In genomic region chr3:172666181-172666872, GRCh38 we compare ENCODE assay signal across 9 cellular contexts. TPM values are rescaled to one million over a fixed set of nuclear protein-coding genes. Genes with fewer than 3 reads are reported as not detected.
DNase-seq lines count a peak whose midpoint lies in the region; ATAC-seq and TF ChIP-seq lines count a peak whose summit lies in the region.
"Had no signal": no experiment of that assay in that cellular context is flagged by ENCODE, and none has a peak within 500 bp of the region (broad histone marks: within the 10 kb centered on the region; RNA-seq: fewer than 3 reads in every experiment).

No MANE protein-coding gene starts in this region.

- no CpG with 5 or more reads among the region's 10 CpGs for WGBS in H9 (ENCODE audit: extremely low coverage, insufficient read length, low lambda C conversion rate)

- H2BK120ac ChIP-seq in H9 (ENCODE audit: low read depth, low read length, poor library complexity, severe bottlenecking): no peak overlapping the region

- TF ChIP-seq CTCF in H9 (conservative IDR thresholded peaks at IDR 0.05) (no peak), uterus (IDR thresholded peaks at IDR 0.05) (no peak)
- no peak for TF ChIP-seq CTCF in activated CD8-positive, alpha-beta T cell treated with anti-CD3 and anti-CD28 coated beads for 36 hours (IDR thresholded peaks at IDR 0.05)

- H4K5ac ChIP-seq in H9 (ENCODE audit: insufficient read length, low read depth, low read length): no peak overlapping the region

- H3K27ac ChIP-seq in H9 (ENCODE audit: insufficient read length, low read depth, low read length): no peak overlapping the region
- no peak overlapping the region for H3K27ac ChIP-seq in uterus
- no peak overlapping the region for H3K27ac ChIP-seq in CD8-positive, alpha-beta memory T cell (ENCODE audit: low read depth, low read length)
- H3K27ac ChIP-seq: SJCRH30 had no signal

- H3K9ac ChIP-seq in H9 (ENCODE audit: extremely low read depth, insufficient read length, low read length): no peak overlapping the region

- no peaks in the 10 kb centered on the region for H4K20me1 ChIP-seq in H9 (ENCODE audit: control insufficient read depth, insufficient read depth, insufficient read length)

- H3K79me2 ChIP-seq in H9 (ENCODE audit: insufficient read depth, low read length): no peaks in the 10 kb centered on the region

- H3K23me2 ChIP-seq in H9 (ENCODE audit: insufficient read length, low read depth, low read length, poor library complexity, severe bottlenecking): no peaks in the 10 kb centered on the region

- H2BK5ac ChIP-seq in H9 (ENCODE audit: insufficient read length, low read length): no peak overlapping the region

- peaks cover 7% of the 10 kb centered on the region in 2 experiments for H3K4me1 Mint-ChIP-seq in H9
- peaks cover 14% of the 10 kb centered on the region for H3K4me1 Mint-ChIP-seq in activated CD8-positive, alpha-beta T cell treated with anti-CD3 and anti-CD28 coated beads for 36 hours (ENCODE audit: low read depth)
- peaks cover 28 to 38% (median 28%) of the 10 kb centered on the region in 3 donors for H3K4me1 Mint-ChIP-seq in CD8-positive, alpha-beta memory T cell

- H3K4ac ChIP-seq in H9 (ENCODE audit: low read depth, low read length): no peak overlapping the region

- H3K23ac ChIP-seq in H9 (ENCODE audit: insufficient read length, low read depth, low read length): no peak overlapping the region

- H2AK5ac ChIP-seq in H9 (ENCODE audit: insufficient read length, low read length): no peak overlapping the region

- H3K36me3 ChIP-seq in uterus: no peaks in the 10 kb centered on the region
- no peaks in the 10 kb centered on the region for H3K36me3 ChIP-seq in CD8-positive, alpha-beta memory T cell (ENCODE audit: insufficient read depth, low read length)
- H3K36me3 ChIP-seq: SJCRH30 had no signal

- no peak overlapping the region for H2AFZ ChIP-seq in H9 (ENCODE audit: low read length)

- no peak overlapping the region for H3K4me2 ChIP-seq in H9 (ENCODE audit: insufficient read depth, insufficient read length, low read length)

- H2BK15ac ChIP-seq in H9 (ENCODE audit: low read depth, low read length): no peak overlapping the region

- H4K91ac ChIP-seq in H9 (ENCODE audit: insufficient read length, low read depth, low read length): no peak overlapping the region

- H4K8ac ChIP-seq in H9 (replicated peaks; ENCODE audit: insufficient read length, low read depth, low read length): no peak overlapping the region

- H3T11ph ChIP-seq in H9 (ENCODE audit: low read length): no peak overlapping the region

- no peak overlapping the region for H3K4me3 ChIP-seq in uterus
- no peak overlapping the region for H3K4me3 ChIP-seq in CD8-positive, alpha-beta memory T cell (ENCODE audit: low read length)
- H3K4me3 ChIP-seq: SJCRH30 had no signal

- no peak overlapping the region for H3K56ac ChIP-seq in H9 (ENCODE audit: insufficient read length, low read depth, low read length)

- ATAC-seq in activated CD8-positive, alpha-beta T cell treated with anti-CD3 and anti-CD28 coated beads for 36 hours: no peak
- ATAC-seq in left lobe of liver: peak; percentile 54
- ATAC-seq in GM21381 (IDR thresholded peaks at IDR 0.05; ENCODE audit: unreplicated experiment): no peak

- no peaks in the 10 kb centered on the region for H3K79me1 ChIP-seq in H9 (ENCODE audit: insufficient read depth, low read depth, low read length, poor library complexity, severe bottlenecking)

- H3K27ac Mint-ChIP-seq in H9: peak overlapping the region in 2 of 3 experiments; percentile 48 to 58; a peak in 2 of 7 replicates
- no peak overlapping the region for H3K27ac Mint-ChIP-seq in activated CD8-positive, alpha-beta T cell treated with anti-CD3 and anti-CD28 coated beads for 36 hours
- H3K27ac Mint-ChIP-seq in CD8-positive, alpha-beta memory T cell: peak overlapping the region in 2 of 8 donors; percentile 17 to 25

- H3K18ac ChIP-seq in H9 (ENCODE audit: insufficient read length, low read depth, low read length): no peak overlapping the region

- H3K27me3 ChIP-seq in H9 (ENCODE audit: insufficient read depth, low read length) (no peaks in the 10 kb centered on the region), uterus (no peaks in the 10 kb centered on the region)
- no peaks in the 10 kb centered on the region for H3K27me3 ChIP-seq in CD8-positive, alpha-beta memory T cell (ENCODE audit: insufficient read depth, low read length, poor library complexity, severe bottlenecking)
- H3K27me3 ChIP-seq: SJCRH30 had no signal

- no peak overlapping the region for H2BK12ac ChIP-seq in H9 (ENCODE audit: insufficient read length, low read depth, low read length)

- H3K9me3 ChIP-seq in H9 (ENCODE audit: control insufficient read depth, low read depth, low read length): no peaks in the 10 kb centered on the region
- no peaks in the 10 kb centered on the region for H3K9me3 ChIP-seq in uterus
- no peaks in the 10 kb centered on the region for H3K9me3 ChIP-seq in CD8-positive, alpha-beta memory T cell (ENCODE audit: low read length)
- H3K9me3 ChIP-seq: SJCRH30 had no signal

- peaks cover 33 to 42% of the 10 kb centered on the region in 2 experiments for H3K9me3 Mint-ChIP-seq in H9
- H3K9me3 Mint-ChIP-seq in activated CD8-positive, alpha-beta T cell treated with anti-CD3 and anti-CD28 coated beads for 36 hours: peaks cover 2% of the 10 kb centered on the region
- no peaks in the 10 kb centered on the region for H3K9me3 Mint-ChIP-seq in CD8-positive, alpha-beta memory T cell

- DNase-seq in COR-L47 (lab: John Stamatoyannopoulos, UW) (peak; percentile 37), H9 (no peak), left lobe of liver (ENCODE audit: low spot score) (no peak), uterus (no peak), NCI-H1436 (lab: John Stamatoyannopoulos, UW) (no peak)
- peak; percentile 16 for DNase-seq in activated CD8-positive, alpha-beta T cell treated with anti-CD3 and anti-CD28 coated beads for 36 hours
- no peak for DNase-seq in CD8-positive, alpha-beta memory T cell

- H3K27me3 Mint-ChIP-seq in H9 (ENCODE audit: low read depth): no peaks in the 10 kb centered on the region; the same call in 1 of the 2 replicates
- no peaks in the 10 kb centered on the region for H3K27me3 Mint-ChIP-seq in activated CD8-positive, alpha-beta T cell treated with anti-CD3 and anti-CD28 coated beads for 36 hours
- H3K27me3 Mint-ChIP-seq in CD8-positive, alpha-beta memory T cell: no peaks in the 10 kb centered on the region

- CTCF ChIA-PET in activated CD8-positive, alpha-beta T cell treated with anti-CD3 and anti-CD28 coated beads for 36 hours (lab: Charles Lee): interaction anchor here (0.6 to 6.1 kb wide), 36 partner anchors 8 to 1006 kb away, joined by 3 to 48 read pairs (median 4); partner anchors contain the start of gene NCEH1
- CTCF ChIA-PET in CD8-positive, alpha-beta memory T cell (lab: Charles Lee): interaction anchor here (0.7 to 3.0 kb wide), 11 partner anchors 9 to 334 kb away, joined by 3 to 13 read pairs (median 4); no protein-coding TSS in a partner anchor

- POLR2A ChIA-PET in activated CD8-positive, alpha-beta T cell treated with anti-CD3 and anti-CD28 coated beads for 36 hours (lab: Charles Lee): interaction anchor here (1.4 kb wide), 1 partner anchor 64 kb away, joined by 3 read pairs; no protein-coding TSS in a partner anchor
- POLR2A ChIA-PET in CD8-positive, alpha-beta memory T cell (lab: Charles Lee): no interaction called here

- intact Hi-C loops in activated CD8-positive, alpha-beta T cell treated with anti-CD3 and anti-CD28 coated beads for 36 hours (cut with micrococcal nuclease): loop anchor here (5.0 kb wide), 2 partner anchors 179 to 334 kb away; no protein-coding TSS in a partner anchor
- intact Hi-C loops in uterus (cut with DNase I; ENCODE audit: low total_unique reads): no loop called here

- no peak overlapping the region for H3K4me3 Mint-ChIP-seq in H9
- H3K4me3 Mint-ChIP-seq in activated CD8-positive, alpha-beta T cell treated with anti-CD3 and anti-CD28 coated beads for 36 hours: no peak overlapping the region
- peak overlapping the region in 3 of 7 donors; percentile 30 to 70 (median 65) for H3K4me3 Mint-ChIP-seq in CD8-positive, alpha-beta memory T cell

- H3K14ac ChIP-seq in H9 (ENCODE audit: insufficient read depth, low read length): no peak overlapping the region

- H2BK20ac ChIP-seq in H9 (ENCODE audit: low read depth, low read length, poor library complexity, severe bottlenecking): no peak overlapping the region

- H3K36me3 Mint-ChIP-seq in H9 (ENCODE audit: insufficient read depth in 1 of 3, low read depth in 3 of 3): peaks cover 11 to 36% (median 16%) of the 10 kb centered on the region in 3 experiments
- H3K36me3 Mint-ChIP-seq in activated CD8-positive, alpha-beta T cell treated with anti-CD3 and anti-CD28 coated beads for 36 hours (ENCODE audit: low read depth): no peaks in the 10 kb centered on the region
- H3K36me3 Mint-ChIP-seq in CD8-positive, alpha-beta memory T cell: peaks cover 0 to 14% (median 3%) of the 10 kb centered on the region in 3 donors

- H3K4me1 ChIP-seq in H9 (ENCODE audit: insufficient read depth, low read length): no peaks in the 10 kb centered on the region
- no peaks in the 10 kb centered on the region for H3K4me1 ChIP-seq in uterus
- peaks cover 12% of the 10 kb centered on the region for H3K4me1 ChIP-seq in CD8-positive, alpha-beta memory T cell (ENCODE audit: insufficient read depth, low read length)
- H3K4me1 ChIP-seq: SJCRH30 had no signal

- TF ChIP-seq POLR2A in uterus (IDR thresholded peaks at IDR 0.05): no peak

RNA-seq across cellular contexts. Expression of gene NCEH1, which starts 44.5 kb away (rescaled TPM):
- total RNA-seq in H9 (2021): 2.3 and 3.5 TPM in 2 replicates
- 1 to 10 TPM; 2.8 to 3.4 TPM for total RNA-seq in activated CD8-positive, alpha-beta T cell treated with anti-CD3 and anti-CD28 coated beads for 36 hours
- total RNA-seq in left lobe of liver: 1.9 TPM
- total RNA-seq in uterus: 1 to 10 TPM; 1.8 to 5.8 (median 5.4) TPM
- total RNA-seq in CD8-positive, alpha-beta memory T cell: 10 to 100 TPM in 1 of 2 experiments, 1 to 10 TPM in 1; 9.1 to 12.9 TPM
- polyA plus RNA-seq in CD8-positive, alpha-beta memory T cell: 3.5 TPM

Comparison
In these comparisons a context has a peak if more than half of its experiments do, and no peak if none do; other contexts are left out.
1. DNase-seq: peak in COR-L47 (single experiment) and activated CD8-positive, alpha-beta T cell treated with anti-CD3 and anti-CD28 coated beads for 36 hours (single experiment); none in H9 (single experiment), left lobe of liver (single experiment), uterus (0 of 2), CD8-positive, alpha-beta memory T cell (0 of 5) and NCI-H1436 (single experiment).